8 cellular contexts compared by ENCODE assay signal in genomic region chr14:20989464-20989786, GRCh38. TPM values are rescaled to one million over a fixed set of nuclear protein-coding genes. Genes with fewer than 3 reads are reported as not detected.
DNase-seq lines count a peak whose midpoint lies in the region; ATAC-seq and TF ChIP-seq lines count a peak whose summit lies in the region.

No MANE protein-coding gene starts in this region.

- DNase-seq in CD4-positive, alpha-beta T cell, result no peak
- DNase-seq in endodermal cell (no peak), osteoblast (ENCODE audit: insufficient read length, low spot score, missing footprints) (no peak), DMS79 treated with DMSO at 0.1 percent for 48 hours (lab: John Stamatoyannopoulos, UW) (no peak), left lobe of liver (ENCODE audit: low spot score) (no peak), NCI-H510A treated with DMSO at 0.1 percent for 48 hours (lab: John Stamatoyannopoulos, UW) (no peak)

- H3K4me1 Mint-ChIP-seq in CD4-positive, alpha-beta T cell (ENCODE audit: low read depth), result peaks cover 36% of the 10 kb centered on the region
- H3K4me1 Mint-ChIP-seq in endodermal cell, result peaks cover 4% of the 10 kb centered on the region

- peaks cover 46% of the 10 kb centered on the region for H3K36me3 Mint-ChIP-seq in CD4-positive, alpha-beta T cell (ENCODE audit: low read depth)
- H3K36me3 Mint-ChIP-seq in endodermal cell (ENCODE audit: low read depth), result peaks cover 23% of the 10 kb centered on the region

- H3K9me2 ChIP-seq in OCI-LY1 (ENCODE audit: low read depth, low read length), result no peaks in the 10 kb centered on the region

- H3K9ac ChIP-seq in OCI-LY1 (ENCODE audit: low read length) (peak overlapping the region; percentile 53), endodermal cell (ENCODE audit: extremely low read depth, low read length, poor library complexity, severe bottlenecking) (no peak overlapping the region)

- H3K4me3 Mint-ChIP-seq in CD4-positive, alpha-beta T cell, result peak overlapping the region; percentile 90
- peak overlapping the region; percentile 87 for H3K4me3 Mint-ChIP-seq in endodermal cell

- CTCF ChIA-PET in CD4-positive, alpha-beta T cell (lab: Charles Lee), result interaction anchor here (2.2 kb wide), 1 partner anchor 18 kb away, joined by 16 read pairs; no protein-coding TSS in a partner anchor

- no peaks in the 10 kb centered on the region for H3K9me3 Mint-ChIP-seq in CD4-positive, alpha-beta T cell
- no peaks in the 10 kb centered on the region for H3K9me3 Mint-ChIP-seq in endodermal cell

- TF ChIP-seq CTCF in CD4-positive, alpha-beta T cell (IDR thresholded peaks at IDR 0.05), result no peak
- no peak for TF ChIP-seq CTCF in OCI-LY1 (IDR thresholded peaks at IDR 0.05; ENCODE audit: low read length)
- no peak for TF ChIP-seq CTCF in endodermal cell (conservative IDR thresholded peaks at IDR 0.05)
- TF ChIP-seq CTCF in osteoblast (IDR thresholded peaks at IDR 0.05; ENCODE audit: extremely low read depth, low read depth, low read length), result no peak

- ATAC-seq in CD4-positive, alpha-beta T cell (ENCODE audit: poor library complexity), result no peak
- ATAC-seq in GM18858 (IDR thresholded peaks at IDR 0.05; ENCODE audit: unreplicated experiment) (no peak), left lobe of liver (no peak)

- H3K9me3 ChIP-seq in CD4-positive, alpha-beta T cell (ENCODE audit: control insufficient read depth, low read length), result no peaks in the 10 kb centered on the region
- no peaks in the 10 kb centered on the region for H3K9me3 ChIP-seq in OCI-LY1 (ENCODE audit: low read length)
- H3K9me3 ChIP-seq in endodermal cell (ENCODE audit: control insufficient read depth, low read length), result no peaks in the 10 kb centered on the region
- H3K9me3 ChIP-seq in osteoblast (ENCODE audit: low read depth, low read length), result no peaks in the 10 kb centered on the region

- peak overlapping the region; percentile 92 for H3K27ac Mint-ChIP-seq in CD4-positive, alpha-beta T cell
- peak overlapping the region; percentile 12 for H3K27ac Mint-ChIP-seq in endodermal cell

- no peaks in the 10 kb centered on the region for H3F3A ChIP-seq in OCI-LY1 (ENCODE audit: insufficient read depth, low read length)

- peak overlapping the region; percentile 96 for H3K4me2 ChIP-seq in OCI-LY1 (ENCODE audit: low read length)
- peak overlapping the region; percentile 96 for H3K4me2 ChIP-seq in osteoblast (ENCODE audit: insufficient read depth, low read length)

- H2AFZ ChIP-seq in OCI-LY1 (ENCODE audit: low read length), result peak overlapping the region; percentile 92
- peak overlapping the region; percentile 10 for H2AFZ ChIP-seq in osteoblast (ENCODE audit: low read length)

- no peaks in the 10 kb centered on the region for H3K27me3 ChIP-seq in CD4-positive, alpha-beta T cell (ENCODE audit: control insufficient read depth, insufficient read depth, low read length)
- H3K27me3 ChIP-seq in OCI-LY1 (ENCODE audit: insufficient read depth, low read length), result no peaks in the 10 kb centered on the region
- peaks cover 5% of the 10 kb centered on the region for H3K27me3 ChIP-seq in endodermal cell (ENCODE audit: control insufficient read depth, insufficient read depth, low read length, poor library complexity, severe bottlenecking)
- no peaks in the 10 kb centered on the region for H3K27me3 ChIP-seq in osteoblast (ENCODE audit: insufficient read depth, low read length)

- H3K4me3 ChIP-seq in OCI-LY1 (ENCODE audit: low read depth, low read length, poor library complexity, severe bottlenecking) (peak overlapping the region; percentile 96), endodermal cell (ENCODE audit: low read length) (peak overlapping the region; percentile 21), osteoblast (ENCODE audit: insufficient read depth, low read length) (peak overlapping the region; percentile 87)

- H3K4me1 ChIP-seq in OCI-LY1 (ENCODE audit: insufficient read depth, low read length, severe bottlenecking) (peaks cover 15% of the 10 kb centered on the region), endodermal cell (ENCODE audit: control insufficient read depth, insufficient read depth, low read length) (no peaks in the 10 kb centered on the region), osteoblast (ENCODE audit: insufficient read depth, low read length) (peaks cover 30% of the 10 kb centered on the region)

- no peaks in the 10 kb centered on the region for H4K20me1 ChIP-seq in OCI-LY1 (ENCODE audit: insufficient read depth, low read length)
- H4K20me1 ChIP-seq in osteoblast (ENCODE audit: insufficient read depth, low read length), result peaks cover 8% of the 10 kb centered on the region

- H3K27me3 Mint-ChIP-seq in CD4-positive, alpha-beta T cell, result no peaks in the 10 kb centered on the region
- peaks cover 8% of the 10 kb centered on the region for H3K27me3 Mint-ChIP-seq in endodermal cell (ENCODE audit: insufficient read depth)

- H3K79me2 ChIP-seq in OCI-LY1 (ENCODE audit: insufficient read depth, low read length) (peaks cover 8% of the 10 kb centered on the region), osteoblast (ENCODE audit: insufficient read depth, low read length) (peaks cover 21% of the 10 kb centered on the region)

- POLR2A ChIA-PET in CD4-positive, alpha-beta T cell (lab: Charles Lee), result no interaction called here

- WGBS in endodermal cell (ENCODE audit: insufficient coverage in 1 of 2, insufficient read length in 1 of 2), 2 experiments, result 4% methylated on average over 8 of the region's 11 CpGs; no CpG with 5 or more reads in 1 of the 2 experiments

- intact Hi-C loops in CD4-positive, alpha-beta T cell (cut with DNase I, micrococcal nuclease), result no loop called here

- H3K27ac ChIP-seq in CD4-positive, alpha-beta T cell (ENCODE audit: low read depth, low read length), result no peak overlapping the region
- H3K27ac ChIP-seq in OCI-LY1 (ENCODE audit: low read depth, low read length, poor library complexity, severe bottlenecking) (peak overlapping the region; percentile 61), endodermal cell (ENCODE audit: low read depth, low read length) (no peak overlapping the region), osteoblast (ENCODE audit: low read depth, low read length) (peak overlapping the region; percentile 49)

- H3K36me3 ChIP-seq in OCI-LY1 (ENCODE audit: insufficient read depth, low read length), result peaks cover 31% of the 10 kb centered on the region
- H3K36me3 ChIP-seq in endodermal cell (ENCODE audit: control insufficient read depth, insufficient read depth, low read length), result peaks cover 32% of the 10 kb centered on the region
- peaks cover 26% of the 10 kb centered on the region for H3K36me3 ChIP-seq in osteoblast (ENCODE audit: insufficient read depth, low read length)

RNA-seq across cellular contexts. Expression of gene METTL17, which starts 0.4 kb away (rescaled TPM):
- total RNA-seq in CD4-positive, alpha-beta T cell, result 10 to 100 TPM; 92.0 to 94.8 TPM
- total RNA-seq in endodermal cell (10 to 100 TPM; 65.1 to 80.2 TPM), osteoblast (43.3 and 50.3 TPM in 2 replicates), left lobe of liver (33.1 TPM)
- 103 TPM for polyA plus RNA-seq in endodermal cell (2013, experiment 1 of 2)
- polyA plus RNA-seq in endodermal cell (2013, experiment 2 of 2), result 90.0 TPM

RNA-seq across cellular contexts. Expression of gene SLC39A2, which starts 9.7 kb away (rescaled TPM):
- total RNA-seq in CD4-positive, alpha-beta T cell, result not detected
- under 1 TPM; 0.35 to 0.46 TPM for total RNA-seq in endodermal cell
- polyA plus RNA-seq in endodermal cell (2013, experiment 1 of 2), result 0.46 TPM
- 0.37 TPM for polyA plus RNA-seq in endodermal cell (2013, experiment 2 of 2)
- 0.72 TPM in 1 of 2 replicates, not detected in the other for total RNA-seq in osteoblast
- not detected for total RNA-seq in left lobe of liver

RNA-seq across cellular contexts. Expression of gene RNASE2, which starts 34.1 kb away (rescaled TPM):
- total RNA-seq in CD4-positive, alpha-beta T cell, result under 1 TPM; 0.34 to 0.36 TPM
- not detected for total RNA-seq in endodermal cell
- not detected for polyA plus RNA-seq in endodermal cell (2013, experiment 1 of 2)
- polyA plus RNA-seq in endodermal cell (2013, experiment 2 of 2), result not detected
- not detected in 2 replicates for total RNA-seq in osteoblast
- 0.33 TPM for total RNA-seq in left lobe of liver

RNA-seq across cellular contexts. Expression of gene NDRG2, which starts 35.4 kb away (rescaled TPM):
- total RNA-seq in CD4-positive, alpha-beta T cell, result 10 to 100 TPM; 26.7 to 28.6 TPM
- total RNA-seq in endodermal cell, result 10 to 100 TPM; 46.3 to 52.8 TPM
- polyA plus RNA-seq in endodermal cell (2013, experiment 1 of 2), result 29.0 TPM
- 32.2 TPM for polyA plus RNA-seq in endodermal cell (2013, experiment 2 of 2)
- total RNA-seq in osteoblast, result under 0.01 TPM in 1 of 2 replicates, not detected in the other
- total RNA-seq in left lobe of liver, result 165 TPM

RNA-seq across cellular contexts. Expression of gene TPPP2, which starts 40.6 kb away (rescaled TPM):
- not detected for total RNA-seq in CD4-positive, alpha-beta T cell
- 1 to 10 TPM in 1 of 2 donors, under 1 TPM in 1; 0.73 to 1.7 TPM for total RNA-seq in endodermal cell
- polyA plus RNA-seq in endodermal cell (2013, experiment 1 of 2), result not detected
- polyA plus RNA-seq in endodermal cell (2013, experiment 2 of 2), result not detected
- not detected in 2 replicates for total RNA-seq in osteoblast
- 4.6 TPM for total RNA-seq in left lobe of liver

Comparison
In these comparisons a context has a peak if more than half of its experiments do, and no peak if none do; other contexts are left out.
1. H3K27ac ChIP-seq: peak in OCI-LY1 (single experiment) and osteoblast (single experiment); none in CD4-positive, alpha-beta T cell (single experiment) and endodermal cell (single experiment).
2. H3K4me3 ChIP-seq: peak in every context shown above with its lines; median percentile 96 in OCI-LY1; 87 in osteoblast; 21 in endodermal cell.